21 cellular contexts compared by ENCODE assay signal in genomic region chr9:100033877-100034551, GRCh38.
"Had no signal": no experiment of that assay in that cellular context is flagged by ENCODE, and none has a peak within 500 bp of the region (broad histone marks: within the 10 kb centered on the region; RNA-seq: fewer than 3 reads in every experiment).

No MANE protein-coding gene starts in this region.

- DNase-seq: activated CD4-positive, alpha-beta T cell treated with anti-CD3 and anti-CD28 coated beads for 4 hours; activated CD4-positive, alpha-beta T cell treated with anti-CD3 and anti-CD28 coated beads, Interleukin-2, amount 50 U/mL, for 4 hours; activated effector memory CD4-positive, alpha-beta T cell treated with Interleukin-2 at 50 U/mL for 16 hours; activated naive CD4-positive, alpha-beta T cell treated with anti-CD3 and anti-CD28 coated beads for 36 hours; activated T-cell treated with anti-CD3 and anti-CD28 coated beads for 4 hours; activated T-cell treated with anti-CD3 and anti-CD28 coated beads, Interleukin-2, amount 50 U/mL, for 72 hours; amygdala; caudate nucleus; effector CD4-positive, alpha-beta T cell; esophagus squamous epithelium; foreskin melanocyte; heart right ventricle; left lung; lower lobe of right lung; mesenchymal stem cell; naive thymus-derived CD8-positive, alpha-beta T cell; right cardiac atrium; stimulated activated naive CD4-positive, alpha-beta T cell treated with Interleukin-2 at 50 U/mL for 16 hours; T-helper 9 cell had no signal

- H3K27me3 Mint-ChIP-seq: dendritic cell treated with granulocyte-macrophage colony-stimulating factor and Interleukin-4, amounts not matched to agents 40 ng/mL and 50 ng/mL, for 4 days; naive thymus-derived CD8-positive, alpha-beta T cell had no signal

- H3K4me3 Mint-ChIP-seq: activated naive CD4-positive, alpha-beta T cell treated with anti-CD3 and anti-CD28 coated beads for 36 hours; activated T-cell treated with anti-CD3 and anti-CD28 coated beads, Interleukin-2, amount 50 U/mL, for 72 hours; dendritic cell treated with granulocyte-macrophage colony-stimulating factor and Interleukin-4, amounts not matched to agents 40 ng/mL and 50 ng/mL, for 4 days; T-helper 1 cell treated with Interleukin-12 subunit alpha and Interleukin-12 subunit beta and Interleukin-4 antibody, amounts not matched to agents 30 μg/mL and 1 μg/mL, for 36 hours had no signal

- H3K9me3 Mint-ChIP-seq: dendritic cell treated with granulocyte-macrophage colony-stimulating factor and Interleukin-4, amounts not matched to agents 40 ng/mL and 50 ng/mL, for 4 days had no signal

- H3K27ac Mint-ChIP-seq: activated naive CD4-positive, alpha-beta T cell treated with anti-CD3 and anti-CD28 coated beads for 36 hours; dendritic cell treated with granulocyte-macrophage colony-stimulating factor and Interleukin-4, amounts not matched to agents 40 ng/mL and 50 ng/mL, for 4 days; T-helper 1 cell treated with Interleukin-12 subunit alpha and Interleukin-12 subunit beta and Interleukin-4 antibody, amounts not matched to agents 30 μg/mL and 1 μg/mL, for 36 hours had no signal

- ATAC-seq: activated T-cell treated with anti-CD3 and anti-CD28 coated beads, Interleukin-2, amount 50 U/mL, for 72 hours; heart right ventricle; left lung; lower lobe of right lung; naive thymus-derived CD8-positive, alpha-beta T cell; right cardiac atrium had no signal
